ENCODE assay signal across 21 cellular contexts in genomic region chr22:30979932-30980331, GRCh38. TPM values are rescaled to one million over a fixed set of nuclear protein-coding genes. Genes with fewer than 3 reads are reported as not detected.
A peak's percentile ranks its signal among the peaks of the same experiment; 100 is the strongest.
DNase-seq lines count a peak whose midpoint lies in the region; ATAC-seq and TF ChIP-seq lines count a peak whose summit lies in the region.
"Had no signal": no experiment of that assay in that cellular context is flagged by ENCODE, and none has a peak within 500 bp of the region (broad histone marks: within the 10 kb centered on the region; RNA-seq: fewer than 3 reads in every experiment).

No MANE protein-coding gene starts in this region.

- no peaks in the 10 kb centered on the region for H3K4me1 ChIP-seq in endodermal cell (ENCODE audit: control insufficient read depth, insufficient read depth, low read length)
- H3K4me1 ChIP-seq: Peyer's patch had no signal

- no peaks in the 10 kb centered on the region for H3K27me3 ChIP-seq in endodermal cell (ENCODE audit: control insufficient read depth, insufficient read depth, low read length, poor library complexity, severe bottlenecking)
- H3K27me3 ChIP-seq: Peyer's patch had no signal

- ATAC-seq in activated T-cell treated with anti-CD3 and anti-CD28 coated beads, Interleukin-2, amount 50 U/mL, for 72 hours (replicated peaks in 1 of 2) = peak; percentile 44 to 55
- no peak for ATAC-seq in GM18519 (IDR thresholded peaks at IDR 0.05; ENCODE audit: low FRiP score, unreplicated experiment)
- ATAC-seq: CD8-positive, alpha-beta T cell; SK-N-SH treated with all-trans-retinoic acid at 6 μM for 48 hours had no signal

- H3K36me3 Mint-ChIP-seq in activated T-cell treated with anti-CD3 and anti-CD28 coated beads, Interleukin-2, amount 50 U/mL, for 72 hours (ENCODE audit: insufficient read depth in 2 of 2) = peaks cover 22 to 36% of the 10 kb centered on the region in 2 donors
- peaks cover 44% of the 10 kb centered on the region for H3K36me3 Mint-ChIP-seq in T-helper 2 cell treated with Interferon-gamma antibody and Interleukin-4, amounts not matched to agents 5 μg/mL and 100 μg/mL, for 36 hours (ENCODE audit: low read depth)
- H3K36me3 Mint-ChIP-seq in endodermal cell (ENCODE audit: low read depth) = peaks cover 40% of the 10 kb centered on the region

- H3K27ac Mint-ChIP-seq in activated T-cell treated with anti-CD3 and anti-CD28 coated beads, Interleukin-2, amount 50 U/mL, for 72 hours = no peak overlapping the region
- H3K27ac Mint-ChIP-seq in T-helper 2 cell treated with Interferon-gamma antibody and Interleukin-4, amounts not matched to agents 5 μg/mL and 100 μg/mL, for 36 hours = peak overlapping the region; percentile 34
- H3K27ac Mint-ChIP-seq in endodermal cell = no peak overlapping the region
- H3K27ac Mint-ChIP-seq: CD8-positive, alpha-beta T cell had no signal

- H3K4me3 Mint-ChIP-seq in activated T-cell treated with anti-CD3 and anti-CD28 coated beads, Interleukin-2, amount 50 U/mL, for 72 hours = no peak overlapping the region
- H3K4me3 Mint-ChIP-seq in T-helper 2 cell treated with Interferon-gamma antibody and Interleukin-4, amounts not matched to agents 5 μg/mL and 100 μg/mL, for 36 hours = no peak overlapping the region
- H3K4me3 Mint-ChIP-seq in endodermal cell = no peak overlapping the region
- H3K4me3 Mint-ChIP-seq: CD8-positive, alpha-beta T cell had no signal

- no peak overlapping the region for H3K27ac ChIP-seq in endodermal cell (ENCODE audit: low read depth, low read length)
- H3K27ac ChIP-seq: GM23248, Peyer's patch had no signal

- no peak overlapping the region for H3K4me3 ChIP-seq in endodermal cell (ENCODE audit: low read length)
- H3K4me3 ChIP-seq: GM23248, Peyer's patch had no signal

- H3K9ac ChIP-seq in endodermal cell (ENCODE audit: extremely low read depth, low read length, poor library complexity, severe bottlenecking) = no peak overlapping the region
- H3K9ac ChIP-seq: GM23248 had no signal

- TF ChIP-seq CTCF in endodermal cell (conservative IDR thresholded peaks at IDR 0.05) = peak; percentile 43

- H3K27me3 Mint-ChIP-seq in activated T-cell treated with anti-CD3 and anti-CD28 coated beads, Interleukin-2, amount 50 U/mL, for 72 hours (ENCODE audit: low read depth) = no peaks in the 10 kb centered on the region
- no peaks in the 10 kb centered on the region for H3K27me3 Mint-ChIP-seq in T-helper 2 cell treated with Interferon-gamma antibody and Interleukin-4, amounts not matched to agents 5 μg/mL and 100 μg/mL, for 36 hours (ENCODE audit: low read depth)
- H3K27me3 Mint-ChIP-seq in endodermal cell (ENCODE audit: insufficient read depth) = no peaks in the 10 kb centered on the region

- DNase-seq in activated T-cell treated with anti-CD3 and anti-CD28 coated beads, Interleukin-2, amount 50 U/mL, for 72 hours = peak in 1 of 2 donors; percentile 2
- DNase-seq in activated T-cell treated with anti-CD3 and anti-CD28 coated beads for 4 hours (no peak), endodermal cell (peak; percentile 46), C1 segment of cervical spinal cord (lab: John Stamatoyannopoulos, UW) (no peak), NCI-H748 (lab: John Stamatoyannopoulos, UW; ENCODE audit: unreplicated experiment) (no peak), globus pallidus (ENCODE audit: low spot score) (no peak)
- no peak for DNase-seq in T-helper 2 cell treated with Interferon-gamma antibody and Interleukin-4, amounts not matched to agents 5 μg/mL and 100 μg/mL, for 36 hours (ENCODE audit: low spot score)
- DNase-seq: 8988T; CD8-positive, alpha-beta T cell; GM23248; IMR-90; Kasumi-1; NCI-H1105 treated with DMSO at 0.1 percent for 48 hours; NCI-H1694 treated with DMSO at 0.1 percent for 48 hours; NCI-H2107; NCI-H2227 treated with DMSO at 0.1 percent for 48 hours; NCI-H524; Peyer's patch; SHP77 had no signal

- peaks cover 10% of the 10 kb centered on the region for H3K4me1 Mint-ChIP-seq in activated T-cell treated with anti-CD3 and anti-CD28 coated beads, Interleukin-2, amount 50 U/mL, for 72 hours (ENCODE audit: low read depth)
- peaks cover 6% of the 10 kb centered on the region for H3K4me1 Mint-ChIP-seq in T-helper 2 cell treated with Interferon-gamma antibody and Interleukin-4, amounts not matched to agents 5 μg/mL and 100 μg/mL, for 36 hours (ENCODE audit: low read depth)
- H3K4me1 Mint-ChIP-seq in endodermal cell = no peaks in the 10 kb centered on the region

- 99 to 100% methylated on average over 2 to 3 of the region's 3 CpGs for WGBS in endodermal cell (ENCODE audit: insufficient coverage in 1 of 2, insufficient read length in 1 of 2), 2 experiments

- peaks cover 35% of the 10 kb centered on the region for H3K36me3 ChIP-seq in endodermal cell (ENCODE audit: control insufficient read depth, insufficient read depth, low read length)

- peaks cover 48% of the 10 kb centered on the region for H3K9me3 ChIP-seq in endodermal cell (ENCODE audit: control insufficient read depth, low read length)

- H3K9me3 Mint-ChIP-seq in activated T-cell treated with anti-CD3 and anti-CD28 coated beads, Interleukin-2, amount 50 U/mL, for 72 hours = peaks cover 10 to 31% of the 10 kb centered on the region in 2 donors
- H3K9me3 Mint-ChIP-seq in T-helper 2 cell treated with Interferon-gamma antibody and Interleukin-4, amounts not matched to agents 5 μg/mL and 100 μg/mL, for 36 hours = peaks cover 87% of the 10 kb centered on the region
- peaks cover 38% of the 10 kb centered on the region for H3K9me3 Mint-ChIP-seq in endodermal cell

RNA-seq across cellular contexts. Expression of gene TUG1, which starts 10.9 kb away (rescaled TPM):
- total RNA-seq in activated T-cell treated with anti-CD3 and anti-CD28 coated beads, Interleukin-2, amount 50 U/mL, for 72 hours = 10 to 100 TPM; 64.2 to 86.7 TPM
- total RNA-seq in endodermal cell = 100 to 1,000 TPM; 113 to 123 TPM
- 113 TPM for polyA plus RNA-seq in endodermal cell (2013, experiment 1 of 2)
- 105 TPM for polyA plus RNA-seq in endodermal cell (2013, experiment 2 of 2)

RNA-seq across cellular contexts. Expression of gene MORC2, which starts 11.4 kb away (rescaled TPM):
- 10 to 100 TPM; 27.2 to 42.0 TPM for total RNA-seq in activated T-cell treated with anti-CD3 and anti-CD28 coated beads, Interleukin-2, amount 50 U/mL, for 72 hours
- total RNA-seq in endodermal cell = 10 to 100 TPM; 34.9 to 36.3 TPM
- 31.7 TPM for polyA plus RNA-seq in endodermal cell (2013, experiment 1 of 2)
- polyA plus RNA-seq in endodermal cell (2013, experiment 2 of 2) = 36.8 TPM
